Comparison of ENCODE assay signal across 12 cellular contexts in genomic region chr3:189236352-189236751, GRCh38.
DNase-seq lines count a peak whose midpoint lies in the region; ATAC-seq and TF ChIP-seq lines count a peak whose summit lies in the region.
"Had no signal": no experiment of that assay in that cellular context is flagged by ENCODE, and none has a peak within 500 bp of the region (broad histone marks: within the 10 kb centered on the region; RNA-seq: fewer than 3 reads in every experiment).

No MANE protein-coding gene starts in this region.

- H3K27me3 Mint-ChIP-seq in activated B cell treated with CpG ODN at 0.5 μM for 24 hours, result peaks cover 6% of the 10 kb centered on the region
- peaks cover 10% of the 10 kb centered on the region for H3K27me3 Mint-ChIP-seq in osteocyte (ENCODE audit: unreplicated experiment)
- H3K27me3 Mint-ChIP-seq: CD4-positive, alpha-beta memory T cell had no signal

- no peak overlapping the region for H2AFZ ChIP-seq in osteoblast (ENCODE audit: low read length)

- intact Hi-C loops in activated B cell treated with CpG ODN at 0.5 μM for 24 hours (cut with micrococcal nuclease), result loop anchor here (10.0 kb wide), 1 partner anchor 1502 kb away; no protein-coding TSS in a partner anchor
- intact Hi-C loops in left ventricle myocardium inferior (cut with micrococcal nuclease), result no loop called here

- no peaks in the 10 kb centered on the region for H3K27me3 ChIP-seq in left ventricle myocardium inferior (ENCODE audit: low read depth)
- H3K27me3 ChIP-seq in osteoblast (ENCODE audit: insufficient read depth, low read length), result no peaks in the 10 kb centered on the region
- no peaks in the 10 kb centered on the region for H3K27me3 ChIP-seq in right atrium auricular region

- no peaks in the 10 kb centered on the region for H3K79me2 ChIP-seq in osteoblast (ENCODE audit: insufficient read depth, low read length)

- POLR2A ChIA-PET in activated B cell treated with CpG ODN at 0.5 μM for 24 hours (lab: Charles Lee), result no interaction called here

- H3K4me1 Mint-ChIP-seq in activated B cell treated with CpG ODN at 0.5 μM for 24 hours (peaks cover 2% of the 10 kb centered on the region), osteocyte (ENCODE audit: unreplicated experiment) (peaks cover 13% of the 10 kb centered on the region)
- H3K4me1 Mint-ChIP-seq: CD4-positive, alpha-beta memory T cell had no signal

- CTCF ChIA-PET in activated B cell treated with CpG ODN at 0.5 μM for 24 hours (lab: Charles Lee), result no interaction called here

- H3K27ac ChIP-seq in left ventricle myocardium inferior (replicated peaks) (no peak overlapping the region), osteoblast (ENCODE audit: low read depth, low read length) (no peak overlapping the region), right atrium auricular region (no peak overlapping the region)

- H3K4me3 ChIP-seq in left ventricle myocardium inferior (no peak overlapping the region), osteoblast (ENCODE audit: insufficient read depth, low read length) (no peak overlapping the region), right atrium auricular region (no peak overlapping the region)

- TF ChIP-seq CTCF in activated B cell treated with CpG ODN at 0.5 μM for 24 hours (IDR thresholded peaks at IDR 0.05) (no peak), osteocyte (IDR thresholded peaks at IDR 0.05) (no peak), left ventricle myocardium inferior (IDR thresholded peaks at IDR 0.05; ENCODE audit: borderline replicate concordance) (no peak), osteoblast (IDR thresholded peaks at IDR 0.05; ENCODE audit: extremely low read depth, low read depth, low read length) (no peak), right atrium auricular region (IDR thresholded peaks at IDR 0.05) (no peak)

- DNase-seq in activated B cell treated with CpG ODN at 0.5 μM for 24 hours (no peak), osteocyte (ENCODE audit: extremely low spot score, unreplicated experiment) (no peak), left ventricle myocardium inferior (no peak), osteoblast (ENCODE audit: insufficient read length, low spot score, missing footprints) (no peak), right atrium auricular region (ENCODE audit: low spot score) (no peak)
- DNase-seq: CD4-positive, alpha-beta memory T cell; foreskin fibroblast; NCI-H2081; right cardiac atrium had no signal

- no peaks in the 10 kb centered on the region for H3K36me3 Mint-ChIP-seq in activated B cell treated with CpG ODN at 0.5 μM for 24 hours (ENCODE audit: low read depth)
- no peaks in the 10 kb centered on the region for H3K36me3 Mint-ChIP-seq in osteocyte (ENCODE audit: unreplicated experiment)

- H3K27ac Mint-ChIP-seq in activated B cell treated with CpG ODN at 0.5 μM for 24 hours, result no peak overlapping the region
- no peak overlapping the region for H3K27ac Mint-ChIP-seq in osteocyte (ENCODE audit: unreplicated experiment)

- no peaks in the 10 kb centered on the region for H4K20me1 ChIP-seq in osteoblast (ENCODE audit: insufficient read depth, low read length)

- H3K36me3 ChIP-seq in left ventricle myocardium inferior (no peaks in the 10 kb centered on the region), osteoblast (ENCODE audit: insufficient read depth, low read length) (no peaks in the 10 kb centered on the region), right atrium auricular region (no peaks in the 10 kb centered on the region)

- peaks cover 3% of the 10 kb centered on the region for H3K9me3 ChIP-seq in left ventricle myocardium inferior (replicated peaks)
- H3K9me3 ChIP-seq in osteoblast (ENCODE audit: low read depth, low read length), result no peaks in the 10 kb centered on the region
- H3K9me3 ChIP-seq in right atrium auricular region, result no peaks in the 10 kb centered on the region

- H3K4me1 ChIP-seq in left ventricle myocardium inferior (no peaks in the 10 kb centered on the region), osteoblast (ENCODE audit: insufficient read depth, low read length) (no peaks in the 10 kb centered on the region), right atrium auricular region (no peaks in the 10 kb centered on the region)

- peak; percentile 84 for ATAC-seq in GM18511 (IDR thresholded peaks at IDR 0.05; ENCODE audit: unreplicated experiment)
- peak; percentile 57 for ATAC-seq in GM21447 (IDR thresholded peaks at IDR 0.05; ENCODE audit: unreplicated experiment)
- ATAC-seq in HG03378 (IDR thresholded peaks at IDR 0.05; ENCODE audit: unreplicated experiment), result peak; percentile 87
- ATAC-seq in activated B cell treated with CpG ODN at 0.5 μM for 24 hours (ENCODE audit: low read depth), result peak; percentile 69
- ATAC-seq: right cardiac atrium had no signal

- no peak overlapping the region for H3K4me2 ChIP-seq in osteoblast (ENCODE audit: insufficient read depth, low read length)

- H3K9me3 Mint-ChIP-seq in activated B cell treated with CpG ODN at 0.5 μM for 24 hours (no peaks in the 10 kb centered on the region), osteocyte (ENCODE audit: unreplicated experiment) (peaks cover 10% of the 10 kb centered on the region)

- no peak overlapping the region for H3K4me3 Mint-ChIP-seq in activated B cell treated with CpG ODN at 0.5 μM for 24 hours
- no peak overlapping the region for H3K4me3 Mint-ChIP-seq in osteocyte (ENCODE audit: unreplicated experiment)
- H3K4me3 Mint-ChIP-seq: CD4-positive, alpha-beta memory T cell had no signal
